2 cellular contexts compared by ENCODE assay signal in genomic region chr11:25793637-25794036, GRCh38.
TF ChIP-seq lines count a peak whose summit lies in the region.

No MANE protein-coding gene starts in this region.

TF ChIP-seq in GM23338, 12 proteins besides CTCF, POLR2A, EP300 and RAD21:
- TF ChIP-seq NANOG (IDR thresholded peaks at IDR 0.05; ENCODE audit: borderline replicate concordance) (no peak), ZNF331 (CRISPR knock-in tag; IDR thresholded peaks at IDR 0.05; ENCODE audit: low read depth) (no peak), ZNF114 (CRISPR knock-in tag; IDR thresholded peaks at IDR 0.05) (no peak), JUNB (IDR thresholded peaks at IDR 0.05; ENCODE audit: unreplicated experiment) (no peak), ZNF462 (CRISPR knock-in tag; IDR thresholded peaks at IDR 0.05) (no peak), CREB1 (CRISPR knock-in tag; IDR thresholded peaks at IDR 0.05; ENCODE audit: low read depth) (no peak), ETS1 (IDR thresholded peaks at IDR 0.05) (no peak), EZH2 (IDR thresholded peaks at IDR 0.05; ENCODE audit: low read depth, unreplicated experiment) (no peak), POLR2AphosphoS5 (IDR thresholded peaks at IDR 0.05; ENCODE audit: low read depth) (no peak), STAT1 (IDR thresholded peaks at IDR 0.05; ENCODE audit: unreplicated experiment) (no peak), EZH2phosphoT487 (IDR thresholded peaks at IDR 0.05; ENCODE audit: unreplicated experiment) (no peak), REST (IDR thresholded peaks at IDR 0.05; ENCODE audit: unreplicated experiment) (no peak)

TF ChIP-seq in H1, 55 proteins besides CTCF, POLR2A, EP300 and RAD21:
- no peak for TF ChIP-seq TAF1 (IDR thresholded peaks at IDR 0.05; ENCODE audit: low read depth, low read length)
- TF ChIP-seq SP1 (IDR thresholded peaks at IDR 0.05; ENCODE audit: low read depth, low read length): no peak
- TF ChIP-seq BACH1 (IDR thresholded peaks at IDR 0.05; ENCODE audit: low read length): no peak
- TF ChIP-seq BCL11A (IDR thresholded peaks at IDR 0.05; ENCODE audit: low read depth in 2 of 2, low read length in 2 of 2): no peak
- no peak for TF ChIP-seq FOSL1 (IDR thresholded peaks at IDR 0.05; ENCODE audit: insufficient read depth, low read depth, low read length)
- no peak for TF ChIP-seq MAFK (IDR thresholded peaks at IDR 0.05; ENCODE audit: low read depth, low read length)
- TF ChIP-seq GABPA (IDR thresholded peaks at IDR 0.05; ENCODE audit: borderline replicate concordance, insufficient read depth, low read length): no peak
- TF ChIP-seq ATF2 (IDR thresholded peaks at IDR 0.05; ENCODE audit: low read length): no peak
- no peak for TF ChIP-seq TAF7 (optimal IDR thresholded peaks at IDR 0.05; ENCODE audit: borderline replicate concordance, low read depth, low read length)
- no peak for TF ChIP-seq KDM5A (IDR thresholded peaks at IDR 0.05; ENCODE audit: low read length)
- TF ChIP-seq RFX5 (IDR thresholded peaks at IDR 0.05; ENCODE audit: borderline replicate concordance, low read depth, low read length): no peak
- no peak for TF ChIP-seq BRCA1 (IDR thresholded peaks at IDR 0.05; ENCODE audit: low read depth, low read length)
- no peak for TF ChIP-seq RXRA (IDR thresholded peaks at IDR 0.05; ENCODE audit: insufficient read depth, low read depth, low read length)
- no peak for TF ChIP-seq HDAC6 (IDR thresholded peaks at IDR 0.05; ENCODE audit: low read depth, low read length)
- TF ChIP-seq SRF (IDR thresholded peaks at IDR 0.05; ENCODE audit: low read depth, low read length): no peak
